In the genomic region with DNA sequence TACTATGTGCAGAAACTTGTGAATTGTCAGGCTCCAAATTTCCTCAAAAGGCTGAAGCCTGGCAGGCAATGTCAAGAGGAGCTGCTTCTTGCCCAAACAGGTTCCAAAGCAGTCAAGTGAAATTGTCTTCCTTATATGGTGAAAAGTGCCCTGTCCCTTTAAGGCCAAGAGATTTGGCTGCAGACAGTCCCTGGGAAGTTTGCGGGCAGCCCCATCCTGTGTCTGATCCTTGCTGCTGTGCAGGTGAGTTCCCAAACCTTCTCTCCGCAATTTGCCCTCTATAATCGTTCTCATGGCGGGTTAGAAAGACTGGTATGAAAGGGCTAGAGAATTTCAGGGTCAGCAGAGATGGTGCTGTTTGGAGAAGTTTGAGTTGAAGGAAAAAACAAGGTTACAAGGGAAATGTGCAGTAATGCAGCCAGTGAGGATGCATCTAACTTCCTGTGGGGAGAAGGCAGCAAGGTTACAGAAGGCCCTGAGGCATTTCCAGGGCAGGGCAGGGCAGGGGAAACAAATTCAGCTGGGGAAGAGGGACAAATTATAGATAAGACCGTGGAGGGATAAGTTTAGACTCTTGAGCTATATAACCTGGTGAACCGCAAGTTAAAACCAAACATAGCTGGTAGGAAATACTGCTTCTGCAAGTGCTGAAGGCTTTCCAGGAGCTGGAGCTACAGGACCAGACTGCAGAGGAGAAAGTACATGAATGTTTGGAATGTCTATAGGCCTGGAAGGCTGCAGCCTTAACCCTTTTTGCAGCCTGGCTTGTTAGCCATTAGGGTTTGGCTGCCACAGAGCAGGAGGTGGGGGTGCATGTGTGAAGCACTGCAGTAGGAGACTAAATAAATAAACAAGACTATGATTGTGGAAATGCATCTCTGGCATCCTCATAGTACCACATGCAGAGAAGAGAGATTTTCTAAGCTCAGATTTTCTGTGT, we compare ENCODE assay signal across 9 cellular contexts.
DNase-seq lines count a peak whose midpoint lies in the region; ATAC-seq and TF ChIP-seq lines count a peak whose summit lies in the region.
"Had no signal": no experiment of that assay in that cellular context is flagged by ENCODE, and none has a peak within 500 bp of the region (broad histone marks: within the 10 kb centered on the region; RNA-seq: fewer than 3 reads in every experiment).

No MANE protein-coding gene starts in this region.

- H3K4me1 ChIP-seq in SJSA1 (replicated peaks) = peaks cover 30% of the 10 kb centered on the region
- peaks cover 7% of the 10 kb centered on the region for H3K4me1 ChIP-seq in foreskin keratinocyte
- no peaks in the 10 kb centered on the region for H3K4me1 ChIP-seq in parathyroid adenoma

- peak overlapping the region; percentile 18 for H3K4me3 ChIP-seq in SJSA1
- no peak overlapping the region for H3K4me3 ChIP-seq in parathyroid adenoma (ENCODE audit: low read depth, low read length)

- no peaks in the 10 kb centered on the region for H3K9me3 ChIP-seq in SJSA1 (replicated peaks)
- no peaks in the 10 kb centered on the region for H3K9me3 ChIP-seq in parathyroid adenoma (ENCODE audit: control insufficient read depth, low read length)

- peak overlapping the region; percentile 76 for H3K27ac ChIP-seq in SJSA1
- H3K27ac ChIP-seq in foreskin keratinocyte = no peak overlapping the region
- H3K27ac ChIP-seq in parathyroid adenoma = no peak overlapping the region

- H3K9me3 Mint-ChIP-seq in effector memory CD8-positive, alpha-beta T cell = peaks cover 0 to 2% of the 10 kb centered on the region in 2 donors

- H3K27ac Mint-ChIP-seq in effector memory CD8-positive, alpha-beta T cell = no peak overlapping the region

- no peak overlapping the region for H3K4me3 Mint-ChIP-seq in effector memory CD8-positive, alpha-beta T cell

- H2AFZ ChIP-seq in parathyroid adenoma = peak overlapping the region; percentile 45

- H3K27me3 ChIP-seq in SJSA1 (replicated peaks) = no peaks in the 10 kb centered on the region
- H3K27me3 ChIP-seq in foreskin keratinocyte = no peaks in the 10 kb centered on the region
- no peaks in the 10 kb centered on the region for H3K27me3 ChIP-seq in parathyroid adenoma (ENCODE audit: control insufficient read depth, insufficient read depth, low read length)

- peaks cover 0 to 3% of the 10 kb centered on the region in 2 donors for H3K27me3 Mint-ChIP-seq in effector memory CD8-positive, alpha-beta T cell

- no peak overlapping the region for H3K4me2 ChIP-seq in parathyroid adenoma (ENCODE audit: low read length)

- H3K79me2 ChIP-seq in parathyroid adenoma = no peaks in the 10 kb centered on the region

- no peaks in the 10 kb centered on the region for H3K36me3 Mint-ChIP-seq in effector memory CD8-positive, alpha-beta T cell (ENCODE audit: insufficient read depth)

- no peak overlapping the region for H3K9ac ChIP-seq in parathyroid adenoma

- H3K36me3 ChIP-seq in SJSA1 (no peaks in the 10 kb centered on the region), parathyroid adenoma (ENCODE audit: control insufficient read depth, insufficient read depth, low read length) (no peaks in the 10 kb centered on the region)

- TF ChIP-seq CTCF in foreskin keratinocyte (conservative IDR thresholded peaks at IDR 0.05) (peak; percentile 56), parathyroid adenoma (IDR thresholded peaks at IDR 0.05) (no peak)

- DNase-seq in G401 (ENCODE audit: low spot score) (peak; percentile 52), SJSA1 (ENCODE audit: low read depth in 1 of 2, low spot score in 2 of 2) (peak; percentile 85), foreskin keratinocyte (peak; percentile 75 to 84), NCI-H345 (lab: John Stamatoyannopoulos, UW) (no peak)
- DNase-seq in activated CD8-positive, alpha-beta memory T cell treated with anti-CD3 and anti-CD28 coated beads for 24 hours = no peak
- DNase-seq in effector memory CD8-positive, alpha-beta T cell = no peak
- DNase-seq: NCI-H524 had no signal

- in situ Hi-C loops in G401 (cut with HindIII; ENCODE audit: low sequenced_read_pairs) = no loop called here

- H3K4me1 Mint-ChIP-seq in effector memory CD8-positive, alpha-beta T cell (ENCODE audit: low read depth in 2 of 2) = no peaks in the 10 kb centered on the region

- ATAC-seq in foreskin keratinocyte (peak; percentile 94), HG03175 (IDR thresholded peaks at IDR 0.05; ENCODE audit: unreplicated experiment) (no peak)
- no peak for ATAC-seq in effector memory CD8-positive, alpha-beta T cell (replicated peaks)

Comparison
In these comparisons a context has a peak if more than half of its experiments do, and no peak if none do; other contexts are left out.
1. DNase-seq: peak in G401 (single experiment), SJSA1 (2 of 2) and foreskin keratinocyte (2 of 2); none in NCI-H345 (single experiment), activated CD8-positive, alpha-beta memory T cell treated with anti-CD3 and anti-CD28 coated beads for 24 hours (single experiment) and effector memory CD8-positive, alpha-beta T cell (0 of 3).